7 cellular contexts compared by ENCODE assay signal in the genomic region with DNA sequence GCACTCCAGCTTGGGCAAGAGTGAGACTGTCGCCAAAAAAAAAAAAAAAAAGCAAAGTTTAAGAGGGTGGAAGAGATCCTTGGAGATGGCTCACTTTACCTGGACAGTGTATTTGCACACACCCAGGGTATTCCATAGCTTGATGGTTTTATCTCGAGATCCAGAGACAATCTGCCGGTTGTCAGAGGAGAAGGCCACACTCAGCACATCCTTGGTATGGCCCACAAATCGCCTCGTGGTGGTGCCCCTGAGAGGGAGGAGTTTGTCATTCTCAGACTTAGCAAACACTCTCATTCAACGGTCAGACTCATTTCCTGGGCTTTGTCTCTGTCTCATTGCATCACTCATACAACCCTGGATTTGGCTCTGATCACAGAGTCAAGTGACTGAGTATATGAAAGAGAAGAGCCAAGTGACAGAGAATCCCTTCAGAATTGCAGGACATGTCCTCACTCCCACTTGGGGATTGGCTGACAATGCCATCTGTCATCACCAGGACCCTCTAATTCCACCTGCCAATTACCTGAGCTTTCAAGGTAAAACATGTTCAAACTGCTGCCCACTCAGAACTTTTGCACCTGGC. TPM values are rescaled to one million over a fixed set of nuclear protein-coding genes. Genes with fewer than 3 reads are reported as not detected.
DNase-seq lines count a peak whose midpoint lies in the region; ATAC-seq and TF ChIP-seq lines count a peak whose summit lies in the region.

No MANE protein-coding gene starts in this region.

- H3K9me3 ChIP-seq in HAP-1: no peaks in the 10 kb centered on the region
- H3K9me3 ChIP-seq in T-helper 17 cell (ENCODE audit: control insufficient read depth, low read length, poor library complexity, severe bottlenecking): no peaks in the 10 kb centered on the region
- no peaks in the 10 kb centered on the region for H3K9me3 ChIP-seq in esophagus (ENCODE audit: control insufficient read depth in 2 of 2, insufficient read depth in 1 of 2, low read depth in 1 of 2, low read length in 1 of 2)
- no peaks in the 10 kb centered on the region for H3K9me3 ChIP-seq in sigmoid colon

- no peak for TF ChIP-seq CTCF in sigmoid colon (IDR thresholded peaks at IDR 0.05)

- ATAC-seq in T-helper 17 cell: peak; percentile 14

- in situ Hi-C loops in HAP-1 (cut with MboI; ENCODE audit: low sequenced_read_pairs): no loop called here

- H3K27me3 ChIP-seq in HAP-1 (ENCODE audit: low read depth) (no peaks in the 10 kb centered on the region), esophagus (ENCODE audit: control insufficient read depth in 1 of 2, insufficient read depth in 2 of 2, low read length in 2 of 2) (no peaks in the 10 kb centered on the region), sigmoid colon (no peaks in the 10 kb centered on the region)

- H3K4me3 Mint-ChIP-seq in T-helper 17 cell: peak overlapping the region; percentile 96

- DNase-seq in HAP-1 (ENCODE audit: low spot score in 2 of 2): no peak
- no peak for DNase-seq in T-helper 17 cell
- DNase-seq in sigmoid colon: peak; percentile 50
- DNase-seq in NOMO-1 treated with dmso at 0.1 percent for 144 hours (lab: John Stamatoyannopoulos, UW; ENCODE audit: unreplicated experiment): no peak
- no peak for DNase-seq in NCI-H345 treated with DMSO at 0.1 percent for 48 hours (lab: John Stamatoyannopoulos, UW; ENCODE audit: unreplicated experiment)
- DNase-seq in caudate nucleus (lab: John Stamatoyannopoulos, UW): no peak

- H3K4me1 ChIP-seq in HAP-1: peaks cover 18% of the 10 kb centered on the region
- peaks cover 4 to 14% of the 10 kb centered on the region in 2 donors for H3K4me1 ChIP-seq in esophagus (ENCODE audit: control insufficient read depth in 2 of 2, insufficient read depth in 2 of 2, low read length in 1 of 2)
- peaks cover 0 to 43% (median 36%) of the 10 kb centered on the region in 4 donors for H3K4me1 ChIP-seq in sigmoid colon

- no peak for TF ChIP-seq POLR2A in sigmoid colon (IDR thresholded peaks at IDR 0.05)

- intact Hi-C loops in sigmoid colon (cut with DNase I): no loop called here

- H3K36me3 ChIP-seq in HAP-1 (replicated peaks): peaks cover 70% of the 10 kb centered on the region
- H3K36me3 ChIP-seq in esophagus (ENCODE audit: control insufficient read depth in 2 of 2, insufficient read depth in 2 of 2, low read length in 1 of 2): peaks cover 16 to 39% of the 10 kb centered on the region in 2 donors
- peaks cover 53 to 57% (median 56%) of the 10 kb centered on the region in 4 donors for H3K36me3 ChIP-seq in sigmoid colon

- no peak for TF ChIP-seq EP300 in sigmoid colon (IDR thresholded peaks at IDR 0.05)

- H3K4me3 ChIP-seq in HAP-1: peak overlapping the region; percentile 85
- H3K4me3 ChIP-seq in esophagus (ENCODE audit: low read depth in 1 of 2, low read length in 2 of 2): peak overlapping the region in 1 of 2 donors; percentile 89
- H3K4me3 ChIP-seq in sigmoid colon: peak overlapping the region in 1 of 4 donors; percentile 79

- 29 to 37% methylated on average over 6 of the region's 6 CpGs for WGBS in esophagus, 2 donors
- 27 to 39% methylated on average over 6 of the region's 6 CpGs for WGBS in sigmoid colon, 2 donors

- H3K27ac ChIP-seq in esophagus (ENCODE audit: low read depth in 2 of 2, low read length in 1 of 2) (peak overlapping the region; percentile 14 to 98), sigmoid colon (peak overlapping the region; percentile 95 to 99 (median 96)), caudate nucleus (ENCODE audit: low read depth, low read length) (no peak overlapping the region)

- H3K36me3 Mint-ChIP-seq in T-helper 17 cell (ENCODE audit: low read depth): peaks cover 8% of the 10 kb centered on the region

- peaks cover 47% of the 10 kb centered on the region for H3K4me1 Mint-ChIP-seq in T-helper 17 cell

- no peaks in the 10 kb centered on the region for H3K27me3 Mint-ChIP-seq in T-helper 17 cell

- peak overlapping the region; percentile 97 for H3K27ac Mint-ChIP-seq in T-helper 17 cell

RNA-seq across cellular contexts. Expression of a gene that starts 2.2 kb away (rescaled TPM):
- total RNA-seq in T-helper 17 cell (1,000 to 10,000 TPM; 2,138 to 2,163 TPM), sigmoid colon (1,000 to 10,000 TPM; 2,029 to 2,209 (median 2,163) TPM)
- polyA plus RNA-seq in esophagus (1,000 to 10,000 TPM; 1,414 to 2,271 TPM), sigmoid colon (1,000 to 10,000 TPM; 1,821 to 2,943 (median 2,181) TPM)

RNA-seq across cellular contexts. Expression of a gene that starts 18.4 kb away (rescaled TPM):
- total RNA-seq in T-helper 17 cell (10 to 100 TPM; 23.4 to 29.6 TPM), sigmoid colon (10 to 100 TPM in 2 of 4 donors, 1 to 10 TPM in 2; 8.2 to 15.3 (median 11.8) TPM)
- polyA plus RNA-seq in esophagus (10 to 100 TPM; 14.2 to 19.5 TPM), sigmoid colon (10 to 100 TPM; 13.2 to 25.3 (median 19.0) TPM)

RNA-seq across cellular contexts. Expression of a gene that starts 19.5 kb away (rescaled TPM):
- 10 to 100 TPM; 32.2 to 34.6 TPM for total RNA-seq in T-helper 17 cell
- polyA plus RNA-seq in esophagus: 1 to 10 TPM; 3.0 to 7.6 TPM
- total RNA-seq in sigmoid colon: 10 to 100 TPM in 3 of 4 donors, 1 to 10 TPM in 1; 7.1 to 26.9 (median 16.0) TPM
- 1 to 10 TPM; 4.2 to 9.6 (median 5.8) TPM for polyA plus RNA-seq in sigmoid colon

RNA-seq across cellular contexts. Expression of a gene that starts 36.5 kb away (rescaled TPM):
- total RNA-seq in T-helper 17 cell (1 to 10 TPM; 2.2 to 3.5 TPM), sigmoid colon (1 to 10 TPM in 3 of 4 donors, under 1 TPM in 1; 0.55 to 2.1 (median 1.1) TPM)
- polyA plus RNA-seq in esophagus (10 to 100 TPM; 26.9 to 33.8 TPM), sigmoid colon (1 to 10 TPM in 2 of 3 donors, under 1 TPM in 1; 0.60 to 5.3 (median 3.2) TPM)
